ENCODE assay signal across 1 cellular context in the genomic region with DNA sequence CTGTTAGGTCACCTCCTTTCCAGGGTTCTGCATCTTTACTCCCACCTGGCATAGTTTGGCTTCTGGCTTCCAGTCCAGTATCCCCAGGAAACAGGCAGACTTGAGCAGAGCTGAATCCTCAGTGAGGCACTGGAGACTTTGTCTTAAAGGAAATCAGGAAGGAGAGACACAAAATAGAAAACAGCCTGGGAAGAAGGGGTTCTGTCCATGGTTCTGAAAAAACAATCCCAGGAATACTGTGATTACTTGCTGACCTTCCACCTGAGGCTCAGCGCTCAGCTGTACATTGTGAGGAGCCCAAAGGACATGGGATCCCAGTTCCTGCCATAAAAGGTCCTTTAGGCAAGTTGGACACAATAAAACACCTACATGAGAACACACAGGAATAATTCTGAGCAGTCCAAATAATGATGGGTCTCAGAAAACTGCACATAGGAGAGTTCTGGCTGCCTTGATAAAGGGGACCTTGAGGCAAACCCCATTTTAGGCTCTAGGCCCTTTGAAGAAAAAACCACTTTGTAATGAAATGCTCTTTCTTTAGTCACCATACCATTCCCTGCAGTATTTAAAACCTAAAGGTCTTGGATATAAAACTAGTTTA.
TF ChIP-seq lines count a peak whose summit lies in the region.

No MANE protein-coding gene starts in this region.

TF ChIP-seq in GM23338, 12 proteins besides CTCF, POLR2A, EP300 and RAD21 (continued from another document):
- TF ChIP-seq REST (IDR thresholded peaks at IDR 0.05; ENCODE audit: unreplicated experiment): peak; percentile 82
